2 cellular contexts compared by ENCODE assay signal in genomic region chr21:34128674-34129038, GRCh38.
TF ChIP-seq lines count a peak whose summit lies in the region.

No MANE protein-coding gene starts in this region.

TF ChIP-seq in HEK293, 187 proteins besides CTCF, POLR2A, EP300 and RAD21 (continued from another document):
- TF ChIP-seq, protein P1, sequence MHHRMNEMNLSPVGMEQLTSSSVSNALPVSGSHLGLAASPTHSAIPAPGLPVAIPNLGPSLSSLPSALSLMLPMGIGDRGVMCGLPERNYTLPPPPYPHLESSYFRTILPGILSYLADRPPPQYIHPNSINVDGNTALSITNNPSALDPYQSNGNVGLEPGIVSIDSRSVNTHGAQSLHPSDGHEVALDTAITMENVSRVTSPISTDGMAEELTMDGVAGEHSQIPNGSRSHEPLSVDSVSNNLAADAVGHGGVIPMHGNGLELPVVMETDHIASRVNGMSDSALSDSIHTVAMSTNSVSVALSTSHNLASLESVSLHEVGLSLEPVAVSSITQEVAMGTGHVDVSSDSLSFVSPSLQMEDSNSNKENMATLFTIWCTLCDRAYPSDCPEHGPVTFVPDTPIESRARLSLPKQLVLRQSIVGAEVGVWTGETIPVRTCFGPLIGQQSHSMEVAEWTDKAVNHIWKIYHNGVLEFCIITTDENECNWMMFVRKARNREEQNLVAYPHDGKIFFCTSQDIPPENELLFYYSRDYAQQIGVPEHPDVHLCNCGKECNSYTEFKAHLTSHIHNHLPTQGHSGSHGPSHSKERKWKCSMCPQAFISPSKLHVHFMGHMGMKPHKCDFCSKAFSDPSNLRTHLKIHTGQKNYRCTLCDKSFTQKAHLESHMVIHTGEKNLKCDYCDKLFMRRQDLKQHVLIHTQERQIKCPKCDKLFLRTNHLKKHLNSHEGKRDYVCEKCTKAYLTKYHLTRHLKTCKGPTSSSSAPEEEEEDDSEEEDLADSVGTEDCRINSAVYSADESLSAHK (tag by site-specific recombination; IDR thresholded peaks at IDR 0.05), result no peak
- TF ChIP-seq ZNF10 (tag by site-specific recombination; IDR thresholded peaks at IDR 0.05), result peak; percentile 93
- 0 out of 2 replicates have a peak, but pooled peaks have one; percentile 30 for TF ChIP-seq KLF1 (tag by site-specific recombination; IDR thresholded peaks at IDR 0.05)
- TF ChIP-seq, protein P2, sequence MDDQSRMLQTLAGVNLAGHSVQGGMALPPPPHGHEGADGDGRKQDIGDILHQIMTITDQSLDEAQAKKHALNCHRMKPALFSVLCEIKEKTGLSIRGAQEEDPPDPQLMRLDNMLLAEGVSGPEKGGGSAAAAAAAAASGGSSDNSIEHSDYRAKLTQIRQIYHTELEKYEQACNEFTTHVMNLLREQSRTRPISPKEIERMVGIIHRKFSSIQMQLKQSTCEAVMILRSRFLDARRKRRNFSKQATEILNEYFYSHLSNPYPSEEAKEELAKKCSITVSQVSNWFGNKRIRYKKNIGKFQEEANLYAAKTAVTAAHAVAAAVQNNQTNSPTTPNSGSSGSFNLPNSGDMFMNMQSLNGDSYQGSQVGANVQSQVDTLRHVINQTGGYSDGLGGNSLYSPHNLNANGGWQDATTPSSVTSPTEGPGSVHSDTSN (CRISPR knock-in tag; IDR thresholded peaks at IDR 0.05), result no peak
- no peak for TF ChIP-seq ZNF561 (tag by site-specific recombination; IDR thresholded peaks at IDR 0.05; ENCODE audit: borderline replicate concordance)
- no peak for TF ChIP-seq ZNF514 (tag by site-specific recombination; IDR thresholded peaks at IDR 0.05)
- TF ChIP-seq SP3 (tag by site-specific recombination; IDR thresholded peaks at IDR 0.05), result no peak
- no peak for TF ChIP-seq ZNF433 (tag by site-specific recombination; IDR thresholded peaks at IDR 0.05; ENCODE audit: low read depth)
- no peak for TF ChIP-seq ZNF629 (tag by site-specific recombination; IDR thresholded peaks at IDR 0.05)
- TF ChIP-seq ZNF18 (tag by site-specific recombination; IDR thresholded peaks at IDR 0.05), result no peak
- no peak for TF ChIP-seq ZBTB11 (tag by site-specific recombination; conservative IDR thresholded peaks at IDR 0.05; ENCODE audit: low read depth)

TF ChIP-seq in WTC11, 78 proteins besides CTCF, POLR2A, EP300 and RAD21 (continued from another document):
- TF ChIP-seq MLX (CRISPR knock-in tag; IDR thresholded peaks at IDR 0.05), result no peak
- TF ChIP-seq ESRRA (CRISPR knock-in tag; IDR thresholded peaks at IDR 0.05; ENCODE audit: borderline replicate concordance), result no peak
TF ChIP-seq in WTC11: peak in this region for 0.
